Comparison of ENCODE assay signal across 1 cellular context in the genomic region with DNA sequence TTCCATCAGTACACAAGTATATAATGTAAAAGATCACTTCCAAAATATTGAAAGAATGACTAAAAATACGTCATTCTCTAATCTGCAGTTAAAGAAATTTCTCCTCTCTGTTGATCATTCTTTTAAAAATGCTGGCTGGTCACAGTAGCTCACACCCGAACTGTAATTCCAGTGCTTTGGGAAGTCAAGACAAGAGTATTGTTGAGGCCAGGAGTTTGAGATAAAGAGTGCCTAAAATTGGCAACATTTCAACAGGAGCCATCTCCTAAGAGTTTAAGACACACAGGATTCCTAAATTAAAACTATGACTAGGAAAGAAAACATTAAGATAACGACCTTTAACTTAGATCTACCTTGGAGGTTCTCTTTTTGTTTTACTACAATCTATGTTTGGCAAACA.
TF ChIP-seq lines count a peak whose summit lies in the region.

No MANE protein-coding gene starts in this region.

TF ChIP-seq in HepG2, 621 proteins besides CTCF, POLR2A, EP300 and RAD21:
- no peak for TF ChIP-seq PBX2 (CRISPR knock-in tag; IDR thresholded peaks at IDR 0.05)
- peak; percentile 26; the same call in 1 of the 2 replicates for TF ChIP-seq CREB1 (IDR thresholded peaks at IDR 0.05)
- no peak for TF ChIP-seq CREB1 (CRISPR knock-in tag; IDR thresholded peaks at IDR 0.05)
- TF ChIP-seq ZNF446 (CRISPR knock-in tag; IDR thresholded peaks at IDR 0.05) = no peak
- no peak for TF ChIP-seq SALL2 (CRISPR knock-in tag; IDR thresholded peaks at IDR 0.05)
